ENCODE assay signal across 1 cellular context in genomic region chr17:70123193-70123592, GRCh38.
TF ChIP-seq lines count a peak whose summit lies in the region.

No MANE protein-coding gene starts in this region.

TF ChIP-seq in GM23338, 12 proteins besides CTCF, POLR2A, EP300 and RAD21 (continued from another document):
- TF ChIP-seq REST (IDR thresholded peaks at IDR 0.05; ENCODE audit: unreplicated experiment), result no peak
- no peak for TF ChIP-seq ZNF331 (CRISPR knock-in tag; IDR thresholded peaks at IDR 0.05; ENCODE audit: low read depth)
- no peak for TF ChIP-seq ZNF462 (CRISPR knock-in tag; IDR thresholded peaks at IDR 0.05)
- no peak for TF ChIP-seq EZH2phosphoT487 (IDR thresholded peaks at IDR 0.05; ENCODE audit: unreplicated experiment)
